17 cellular contexts compared by ENCODE assay signal in genomic region chr16:15807603-15808009, GRCh38. TPM values are rescaled to one million over a fixed set of nuclear protein-coding genes. Genes with fewer than 3 reads are reported as not detected.
DNase-seq lines count a peak whose midpoint lies in the region; ATAC-seq and TF ChIP-seq lines count a peak whose summit lies in the region.
"Had no signal": no experiment of that assay in that cellular context is flagged by ENCODE, and none has a peak within 500 bp of the region (broad histone marks: within the 10 kb centered on the region; RNA-seq: fewer than 3 reads in every experiment).

No MANE protein-coding gene starts in this region.

- POLR2A ChIA-PET in AG04450 (lab: Yijun Ruan, JAX), result no interaction called here
- POLR2A ChIA-PET in naive thymus-derived CD4-positive, alpha-beta T cell (lab: Charles Lee), result no interaction called here

- no peak overlapping the region for H3K4me3 Mint-ChIP-seq in naive thymus-derived CD4-positive, alpha-beta T cell
- H3K4me3 Mint-ChIP-seq: activated CD4-positive, alpha-beta memory T cell treated with anti-CD3 and anti-CD28 coated beads, Interleukin-2, amount 10 ng/mL, durations not matched to agents 7 days and 5 days; activated T-helper 17 cell treated with anti-CD3 and anti-CD28 coated beads, Interleukin-2, amount 50 U/mL, for 72 hours had no signal

- TF ChIP-seq CTCF in AG04450 (IDR thresholded peaks at IDR 0.05; ENCODE audit: low read depth, low read length), result no peak

- intact Hi-C loops in naive thymus-derived CD4-positive, alpha-beta T cell (cut with micrococcal nuclease), result no loop called here

- H3K9me2 ChIP-seq in Karpas-422 (replicated peaks; ENCODE audit: insufficient read depth, low read length), result no peaks in the 10 kb centered on the region

- H3K4me1 ChIP-seq in muscle layer of colon (ENCODE audit: insufficient read depth, low read length), result peaks cover 86% of the 10 kb centered on the region
- peaks cover 5% of the 10 kb centered on the region for H3K4me1 ChIP-seq in Karpas-422 (ENCODE audit: low read length)
- H3K4me1 ChIP-seq in naive thymus-derived CD4-positive, alpha-beta T cell (ENCODE audit: control insufficient read depth in 2 of 2, insufficient read depth in 2 of 2, low read length in 2 of 2), result no peaks in the 10 kb centered on the region

- H3K27me3 ChIP-seq in AG04450 (ENCODE audit: control insufficient read depth, insufficient read depth, low read length) (peaks cover 13% of the 10 kb centered on the region), muscle layer of colon (ENCODE audit: control insufficient read depth in 1 of 2, insufficient read depth in 2 of 2, low read length in 2 of 2) (no peaks in the 10 kb centered on the region), Karpas-422 (ENCODE audit: low read length) (no peaks in the 10 kb centered on the region)
- no peaks in the 10 kb centered on the region for H3K27me3 ChIP-seq in naive thymus-derived CD4-positive, alpha-beta T cell (ENCODE audit: control insufficient read depth in 2 of 2, insufficient read depth in 2 of 2, low read length in 2 of 2)

- H3K27ac Mint-ChIP-seq in naive thymus-derived CD4-positive, alpha-beta T cell, result no peak overlapping the region
- H3K27ac Mint-ChIP-seq: activated CD4-positive, alpha-beta memory T cell treated with anti-CD3 and anti-CD28 coated beads, Interleukin-2, amount 10 ng/mL, durations not matched to agents 7 days and 5 days; activated T-helper 17 cell treated with anti-CD3 and anti-CD28 coated beads, Interleukin-2, amount 50 U/mL, for 72 hours had no signal

- H3K79me2 ChIP-seq in Karpas-422 (ENCODE audit: low read length), result no peaks in the 10 kb centered on the region

- no peak for ATAC-seq in HG03159 (IDR thresholded peaks at IDR 0.05; ENCODE audit: unreplicated experiment)
- no peak for ATAC-seq in naive thymus-derived CD4-positive, alpha-beta T cell
- no peak for ATAC-seq in left lobe of liver
- ATAC-seq: activated T-helper 17 cell treated with anti-CD3 and anti-CD28 coated beads, Interleukin-2, amount 50 U/mL, for 72 hours had no signal

- H3K4me3 ChIP-seq in AG04450 (ENCODE audit: low read depth, low read length) (no peak overlapping the region), muscle layer of colon (ENCODE audit: low read depth in 1 of 2, low read length in 2 of 2) (no peak overlapping the region), Karpas-422 (ENCODE audit: low read length) (no peak overlapping the region)
- H3K4me3 ChIP-seq in naive thymus-derived CD4-positive, alpha-beta T cell (ENCODE audit: low read length), result no peak overlapping the region
- H3K4me3 ChIP-seq: cardiac muscle cell, lung, smooth muscle cell had no signal

- H3K36me3 ChIP-seq in muscle layer of colon (ENCODE audit: insufficient read depth, low read length), result peaks cover 62% of the 10 kb centered on the region
- no peaks in the 10 kb centered on the region for H3K36me3 ChIP-seq in Karpas-422 (ENCODE audit: insufficient read depth, low read length)
- H3K36me3 ChIP-seq in naive thymus-derived CD4-positive, alpha-beta T cell (ENCODE audit: control insufficient read depth in 2 of 3, insufficient read depth in 3 of 3, low read length in 3 of 3), result no peaks in the 10 kb centered on the region
- H3K36me3 ChIP-seq: cardiac muscle cell, neutrophil had no signal

- H3K4me1 Mint-ChIP-seq in naive thymus-derived CD4-positive, alpha-beta T cell, result no peaks in the 10 kb centered on the region
- H3K4me1 Mint-ChIP-seq: activated CD4-positive, alpha-beta memory T cell treated with anti-CD3 and anti-CD28 coated beads, Interleukin-2, amount 10 ng/mL, durations not matched to agents 7 days and 5 days; activated T-helper 17 cell treated with anti-CD3 and anti-CD28 coated beads, Interleukin-2, amount 50 U/mL, for 72 hours had no signal

- peaks cover 0 to 6% (median 0%) of the 10 kb centered on the region in 5 donors for H3K36me3 Mint-ChIP-seq in naive thymus-derived CD4-positive, alpha-beta T cell

- H3K9ac ChIP-seq in muscle layer of colon (ENCODE audit: low read length) (peak overlapping the region; percentile 37), Karpas-422 (ENCODE audit: low read length) (no peak overlapping the region)

- H3K9me3 ChIP-seq in AG04450 (ENCODE audit: control insufficient read depth, insufficient read depth, low read length) (0 out of 2 replicates have a peak, but pooled peaks cover 2% of the 10 kb centered on the region), muscle layer of colon (ENCODE audit: low read length) (no peaks in the 10 kb centered on the region), Karpas-422 (ENCODE audit: low read length) (no peaks in the 10 kb centered on the region)
- H3K9me3 ChIP-seq in naive thymus-derived CD4-positive, alpha-beta T cell (ENCODE audit: control insufficient read depth in 2 of 3, low read length in 3 of 3), result no peaks in the 10 kb centered on the region
- H3K9me3 ChIP-seq: neutrophil had no signal

- CTCF ChIA-PET in AG04450 (lab: Charles Lee), result interaction anchor here (3.2 kb wide), 1 partner anchor 15 kb away, joined by 9 read pairs; no protein-coding TSS in a partner anchor
- CTCF ChIA-PET in naive thymus-derived CD4-positive, alpha-beta T cell (lab: Charles Lee), result no interaction called here

- H4K20me1 ChIP-seq in Karpas-422 (ENCODE audit: insufficient read depth, low read depth, low read length), result no peaks in the 10 kb centered on the region

- no peak overlapping the region for H2AFZ ChIP-seq in Karpas-422 (ENCODE audit: low read length)

- peaks cover 5 to 16% (median 10%) of the 10 kb centered on the region in 5 donors for H3K27me3 Mint-ChIP-seq in naive thymus-derived CD4-positive, alpha-beta T cell

- H3K27ac ChIP-seq in AG04450 (ENCODE audit: low read depth, low read length) (no peak overlapping the region), muscle layer of colon (ENCODE audit: low read depth, low read length) (peak overlapping the region; percentile 86), Karpas-422 (ENCODE audit: low read length) (no peak overlapping the region)
- H3K27ac ChIP-seq in naive thymus-derived CD4-positive, alpha-beta T cell (ENCODE audit: low read depth, low read length), result no peak overlapping the region
- H3K27ac ChIP-seq: cardiac muscle cell, neutrophil had no signal

- no peak overlapping the region for H3K4me2 ChIP-seq in Karpas-422 (ENCODE audit: low read depth, low read length, poor library complexity, severe bottlenecking)
- H3K4me2 ChIP-seq: smooth muscle cell had no signal

- peak; percentile 15 for DNase-seq in AG04450 (ENCODE audit: low read depth, low spot score)
- peak; percentile 20 for DNase-seq in OCI-M1 (lab: John Stamatoyannopoulos, UW)
- peak; percentile 51 for DNase-seq in ecto neural progenitor cell (ENCODE audit: low spot score)
- DNase-seq in Karpas-422, result no peak
- DNase-seq in naive thymus-derived CD4-positive, alpha-beta T cell, result no peak
- DNase-seq in left lobe of liver (ENCODE audit: low spot score), result no peak
- DNase-seq: ACHN; activated CD4-positive, alpha-beta memory T cell treated with anti-CD3 and anti-CD28 coated beads, Interleukin-2, amount 10 ng/mL, durations not matched to agents 7 days and 5 days; NK-92 treated with Interleukin-12 subunit alpha and Interleukin-12 subunit beta, amount 100 ng/mL, for 24 hours; SHP77 treated with DMSO at 0.1 percent for 48 hours had no signal

- peaks cover 0 to 4% (median 0%) of the 10 kb centered on the region in 11 donors for H3K9me3 Mint-ChIP-seq in naive thymus-derived CD4-positive, alpha-beta T cell
- H3K9me3 Mint-ChIP-seq: activated CD4-positive, alpha-beta memory T cell treated with anti-CD3 and anti-CD28 coated beads, Interleukin-2, amount 10 ng/mL, durations not matched to agents 7 days and 5 days; activated T-helper 17 cell treated with anti-CD3 and anti-CD28 coated beads, Interleukin-2, amount 50 U/mL, for 72 hours had no signal

RNA-seq across cellular contexts. Expression of gene MYH11, which starts 49.2 kb away (rescaled TPM):
- 0.20 and 0.22 TPM in 2 replicates for polyA plus RNA-seq in AG04450 (2011; rRNA removed)
- 0.26 and 0.32 TPM in 2 replicates for polyA minus RNA-seq in AG04450 (2011; rRNA and poly(A)+ RNA removed)
- not detected in 2 replicates for total RNA-seq in Karpas-422 (2014; rRNA removed; shearing (Covaris generic); ENCODE audit: low replicate concordance)
- total RNA-seq in naive thymus-derived CD4-positive, alpha-beta T cell, result under 1 TPM in 1 of 5 experiments, not detected in 4; 0.05 TPM
- 1 to 10 TPM in 1 of 2 donors, under 1 TPM in 1; 0.39 to 2.2 TPM for polyA plus RNA-seq in naive thymus-derived CD4-positive, alpha-beta T cell
- 2.7 TPM for total RNA-seq in left lobe of liver
- total RNA-seq: activated T-helper 17 cell treated with anti-CD3 and anti-CD28 coated beads, Interleukin-2, amount 50 U/mL, for 72 hours; smooth muscle cell had no signal

Comparison
In these comparisons a context has a peak if more than half of its experiments do, and no peak if none do; other contexts are left out.
1. DNase-seq: peak in AG04450 (single experiment), OCI-M1 (single experiment) and ecto neural progenitor cell (single experiment); none in Karpas-422 (single experiment), naive thymus-derived CD4-positive, alpha-beta T cell (0 of 9) and left lobe of liver (single experiment).